Comparison of ENCODE assay signal across 32 cellular contexts in genomic region chr4:52350926-52351325, GRCh38.
"Had no signal": no experiment of that assay in that cellular context is flagged by ENCODE, and none has a peak within 500 bp of the region (broad histone marks: within the 10 kb centered on the region; RNA-seq: fewer than 3 reads in every experiment).

No MANE protein-coding gene starts in this region.

- H3K36me3 ChIP-seq: adrenal gland, ascending aorta, brain microvascular endothelial cell, breast epithelium, cardiac muscle cell had no signal

- DNase-seq: activated effector memory CD4-positive, alpha-beta T cell treated with anti-CD3 and anti-CD28 coated beads, Interleukin-2, amount 50 U/mL, for 16 hours; activated effector memory CD4-positive, alpha-beta T cell treated with Interleukin-2 at 50 U/mL for 16 hours; activated gamma-delta T cell; activated gamma-delta T cell treated with Interleukin-2 at 50 U/mL for 16 hours; activated naive CD4-positive, alpha-beta T cell; activated naive CD4-positive, alpha-beta T cell treated with anti-CD3 and anti-CD28 coated beads for 36 hours; activated naive CD4-positive, alpha-beta T cell treated with anti-CD3 and anti-CD28 coated beads, Interleukin-2, amount 10 ng/mL, durations not matched to agents 7 days and 5 days; activated naive CD4-positive, alpha-beta T cell treated with anti-CD3 and anti-CD28 coated beads, Interleukin-2, amount 50 U/mL, for 16 hours; activated naive CD4-positive, alpha-beta T cell treated with Interleukin-2 at 50 U/mL for 16 hours; activated naive CD8-positive, alpha-beta T cell treated with anti-CD3 and anti-CD28 coated beads for 36 hours; activated naive CD8-positive, alpha-beta T cell treated with anti-CD3 and anti-CD28 coated beads, Interleukin-2, amount 10 ng/mL, durations not matched to agents 7 days and 5 days; activated naive CD8-positive, alpha-beta T cell treated with anti-CD3 and anti-CD28 coated beads, Interleukin-2, amount 50 U/mL, for 24 hours; activated T-cell treated with anti-CD3 and anti-CD28 coated beads, Interleukin-2, amount 50 U/mL, for 1 hour; activated T-cell treated with anti-CD3 and anti-CD28 coated beads, Interleukin-2, amount 50 U/mL, for 24 hours; activated T-cell treated with anti-CD3 and anti-CD28 coated beads, Interleukin-2, amount 50 U/mL, for 4 hours; activated T-cell treated with anti-CD3 and anti-CD28 coated beads, Interleukin-2, amount 50 U/mL, for 48 hours; activated T-cell treated with anti-CD3 and anti-CD28 coated beads, Interleukin-2, amount 50 U/mL, for 72 hours; adrenal gland; amniotic stem cell; amygdala; anterior cingulate cortex; aorta; body of pancreas; brain microvascular endothelial cell; caudate nucleus; central memory CD4-positive, alpha-beta T cell; cerebellar nuclear complex had no signal

- H3K4me3 ChIP-seq: adrenal gland, ascending aorta, body of pancreas, breast epithelium, cardiac muscle cell had no signal

- H3K27me3 ChIP-seq: adrenal gland, ascending aorta, body of pancreas, brain microvascular endothelial cell, breast epithelium, cardiac muscle cell had no signal

- H3K27ac ChIP-seq: adrenal gland, ascending aorta, body of pancreas, brain microvascular endothelial cell, breast epithelium, cardiac muscle cell had no signal

- H3K4me1 ChIP-seq: adrenal gland, ascending aorta, body of pancreas, breast epithelium had no signal

- FAIRE-seq: astrocyte, bronchial epithelial cell had no signal

- H3K9me3 ChIP-seq: adrenal gland, body of pancreas, breast epithelium had no signal
